Comparison of ENCODE assay signal across 11 cellular contexts in genomic region chr1:56375184-56375837, GRCh38.
DNase-seq lines count a peak whose midpoint lies in the region; ATAC-seq and TF ChIP-seq lines count a peak whose summit lies in the region.
"Had no signal": no experiment of that assay in that cellular context is flagged by ENCODE, and none has a peak within 500 bp of the region (broad histone marks: within the 10 kb centered on the region; RNA-seq: fewer than 3 reads in every experiment).

No MANE protein-coding gene starts in this region.

- in situ Hi-C loops in GM23248 (cut with MboI): no loop called here

- ATAC-seq in GM21515 (IDR thresholded peaks at IDR 0.05; ENCODE audit: unreplicated experiment): no peak
- ATAC-seq in right lobe of liver: no peak
- ATAC-seq: activated CD4-positive, alpha-beta T cell treated with anti-CD3 and anti-CD28 coated beads for 36 hours had no signal

- no peak overlapping the region for H3K9ac ChIP-seq in GM23248

- no peaks in the 10 kb centered on the region for H3K79me2 ChIP-seq in GM23248 (ENCODE audit: insufficient read depth)

- H3K9me2 ChIP-seq in GM23248 (ENCODE audit: insufficient read depth): no peaks in the 10 kb centered on the region

- intact Hi-C loops in esophagus muscularis mucosa (cut with DNase I) (no loop called here), prostate gland (cut with DNase I) (loop anchor here (5.0 to 10.0 kb wide), 2 partner anchors 202 to 391 kb away; partner anchors contain the start of gene PLPP3), right lobe of liver (cut with DNase I) (no loop called here)

- H3K4me1 ChIP-seq in GM23248 (ENCODE audit: insufficient read depth) (peaks cover 31% of the 10 kb centered on the region), esophagus muscularis mucosa (peaks cover 50 to 66% (median 57%) of the 10 kb centered on the region in 4 donors), prostate gland (replicated peaks) (peaks cover 3% of the 10 kb centered on the region), right lobe of liver (no peaks in the 10 kb centered on the region)
- H3K4me1 ChIP-seq in effector memory CD4-positive, alpha-beta T cell (ENCODE audit: control insufficient read depth, insufficient read depth, low read length, poor library complexity, severe bottlenecking): no peaks in the 10 kb centered on the region

- peaks cover 25% of the 10 kb centered on the region for H3F3A ChIP-seq in GM23248 (ENCODE audit: insufficient read depth)

- no peaks in the 10 kb centered on the region for H3K36me3 ChIP-seq in GM23248 (ENCODE audit: low read depth)
- no peaks in the 10 kb centered on the region for H3K36me3 ChIP-seq in esophagus muscularis mucosa
- H3K36me3 ChIP-seq in prostate gland: no peaks in the 10 kb centered on the region
- H3K36me3 ChIP-seq in effector memory CD4-positive, alpha-beta T cell (ENCODE audit: control insufficient read depth, insufficient read depth, low read length): no peaks in the 10 kb centered on the region
- H3K36me3 ChIP-seq in right lobe of liver: no peaks in the 10 kb centered on the region

- H4K20me1 ChIP-seq in GM23248 (ENCODE audit: insufficient read depth): no peaks in the 10 kb centered on the region

- H3K4me3 ChIP-seq in GM23248 (no peak overlapping the region), esophagus muscularis mucosa (no peak overlapping the region), prostate gland (no peak overlapping the region), right lobe of liver (no peak overlapping the region)
- no peak overlapping the region for H3K4me3 ChIP-seq in effector memory CD4-positive, alpha-beta T cell (ENCODE audit: insufficient read depth, low read depth, low read length, poor library complexity, severe bottlenecking)

- DNase-seq in GM23248 (peak; percentile 31), NCI-H2196 (lab: John Stamatoyannopoulos, UW; ENCODE audit: unreplicated experiment) (peak; percentile 69), esophagus muscularis mucosa (ENCODE audit: extremely low spot score) (peak; percentile 4), prostate gland (ENCODE audit: low spot score) (peak; percentile 23), right lobe of liver (no peak)
- DNase-seq in effector memory CD4-positive, alpha-beta T cell: no peak
- no peak for DNase-seq in activated naive CD4-positive, alpha-beta T cell treated with anti-CD3 and anti-CD28 coated beads, Interleukin-2, amount 50 U/mL, for 16 hours
- DNase-seq: activated CD4-positive, alpha-beta T cell treated with anti-CD3 and anti-CD28 coated beads for 36 hours; NCI-H774; nephron progenitor cell had no signal

- H3K27ac ChIP-seq in GM23248 (no peak overlapping the region), esophagus muscularis mucosa (replicated peaks in 1 of 4) (peak overlapping the region; percentile 21 to 71 (median 70)), prostate gland (no peak overlapping the region), right lobe of liver (no peak overlapping the region)
- no peak overlapping the region for H3K27ac ChIP-seq in effector memory CD4-positive, alpha-beta T cell (ENCODE audit: insufficient read depth, low read length, poor library complexity, severe bottlenecking)

- TF ChIP-seq EP300 in esophagus muscularis mucosa (IDR thresholded peaks at IDR 0.05): no peak

- WGBS in GM23248 (ENCODE audit: low coverage in 1 of 2, low lambda C conversion rate in 2 of 2, missing lambda C conversion rate in 2 of 2), 2 experiments: 51 to 58% methylated on average over 5 of the region's 5 CpGs
- WGBS in esophagus muscularis mucosa: 29% methylated on average over 5 of the region's 5 CpGs
- WGBS in prostate gland: 33% methylated on average over 5 of the region's 5 CpGs
- WGBS in right lobe of liver (ENCODE audit: insufficient coverage, low coverage, low lambda C conversion rate, missing lambda C conversion rate): 48% methylated on average over 5 of the region's 5 CpGs

- H3K9me3 ChIP-seq in GM23248 (ENCODE audit: low read depth) (no peaks in the 10 kb centered on the region), esophagus muscularis mucosa (no peaks in the 10 kb centered on the region), prostate gland (no peaks in the 10 kb centered on the region), right lobe of liver (no peaks in the 10 kb centered on the region)
- H3K9me3 ChIP-seq in effector memory CD4-positive, alpha-beta T cell (ENCODE audit: control insufficient read depth, low read length): no peaks in the 10 kb centered on the region

- H3K27me3 ChIP-seq in GM23248 (replicated peaks; ENCODE audit: insufficient read depth): no peaks in the 10 kb centered on the region
- H3K27me3 ChIP-seq in esophagus muscularis mucosa: no peaks in the 10 kb centered on the region
- H3K27me3 ChIP-seq in prostate gland (replicated peaks; ENCODE audit: insufficient read depth): no peaks in the 10 kb centered on the region
- H3K27me3 ChIP-seq in effector memory CD4-positive, alpha-beta T cell (replicated peaks; ENCODE audit: control insufficient read depth, insufficient read depth, low read length, poor library complexity, severe bottlenecking): no peaks in the 10 kb centered on the region
- H3K27me3 ChIP-seq in right lobe of liver: no peaks in the 10 kb centered on the region

- no peak for TF ChIP-seq POLR2A in esophagus muscularis mucosa (IDR thresholded peaks at IDR 0.05; ENCODE audit: low read depth)
- no peak for TF ChIP-seq POLR2A in prostate gland (IDR thresholded peaks at IDR 0.05)
- no peak for TF ChIP-seq POLR2A in right lobe of liver (IDR thresholded peaks at IDR 0.05)

- H3K4me2 ChIP-seq in GM23248 (ENCODE audit: unreplicated experiment): no peak overlapping the region

- TF ChIP-seq CTCF in esophagus muscularis mucosa (IDR thresholded peaks at IDR 0.05) (no peak), prostate gland (IDR thresholded peaks at IDR 0.05) (no peak), right lobe of liver (IDR thresholded peaks at IDR 0.05) (no peak)

- H2AFZ ChIP-seq in GM23248: no peak overlapping the region

Comparison
In these comparisons a context has a peak if more than half of its experiments do, and no peak if none do; other contexts are left out.
1. DNase-seq: peak in GM23248 (single experiment), NCI-H2196 (single experiment), esophagus muscularis mucosa (single experiment) and prostate gland (single experiment); none in effector memory CD4-positive, alpha-beta T cell (0 of 3), activated naive CD4-positive, alpha-beta T cell treated with anti-CD3 and anti-CD28 coated beads, Interleukin-2, amount 50 U/mL, for 16 hours (single experiment) and right lobe of liver (0 of 3).
2. H3K27ac ChIP-seq: peak in esophagus muscularis mucosa (4 of 4); none in GM23248 (single experiment), prostate gland (0 of 2), effector memory CD4-positive, alpha-beta T cell (single experiment) and right lobe of liver (0 of 3).